In genomic region chr22:40856513-40857308, GRCh38 we compare ENCODE assay signal across 8 cellular contexts. TPM values are rescaled to one million over a fixed set of nuclear protein-coding genes. Genes with fewer than 3 reads are reported as not detected.
DNase-seq lines count a peak whose midpoint lies in the region; ATAC-seq, FAIRE-seq and TF ChIP-seq lines count a peak whose summit lies in the region.

ST13 (minus strand) TSS chr22:40856639; CDS start chr22:40856540, 99 bp downstream.
XPNPEP3 (plus strand) TSS chr22:40857148; CDS start chr22:40857182, 34 bp downstream.

- H3K36me3 ChIP-seq in hepatocyte (replicated peaks; ENCODE audit: insufficient read depth, low read depth) = no peaks in the 10 kb centered on the region

- TF ChIP-seq CTCF in hepatocyte (IDR thresholded peaks at IDR 0.05; ENCODE audit: poor library complexity) = peak; percentile 18
- TF ChIP-seq CTCF in D721Med (IDR thresholded peaks at IDR 0.05; ENCODE audit: insufficient read depth, missing control alignments) = no peak

- H3K4me3 ChIP-seq in hepatocyte = peak within 1 kb of the TSS; percentile 77

- peak; percentile 89 to 92 for DNase-seq in NCI-H2081 (lab: John Stamatoyannopoulos, UW)
- peak; percentile 93 for DNase-seq in T1000 (lab: John Stamatoyannopoulos, UW)
- peak; percentile 99 for DNase-seq in astrocyte of the hippocampus (ENCODE audit: low read depth, low spot score)
- DNase-seq in hepatocyte (ENCODE audit: low spot score) = peak; percentile 98
- peak; percentile 89 for DNase-seq in renal cortical epithelial cell (ENCODE audit: low read depth)
- DNase-seq in D721Med (ENCODE audit: insufficient read length, low spot score) = no peak

- H3K27ac ChIP-seq in hepatocyte = peak within 1 kb of the TSS; percentile 97

- ATAC-seq in GM18508 (IDR thresholded peaks at IDR 0.05; ENCODE audit: insufficient read depth, unreplicated experiment) = peak; percentile 52
- peak; percentile 82 for ATAC-seq in HG03025 (IDR thresholded peaks at IDR 0.05; ENCODE audit: low FRiP score, unreplicated experiment)

- no peaks in the 10 kb centered on the region for H3K9me3 ChIP-seq in hepatocyte (ENCODE audit: low read depth)

- H4K20me1 ChIP-seq in hepatocyte (ENCODE audit: insufficient read depth, poor library complexity, severe bottlenecking) = peaks cover 40% of the 10 kb centered on the region

- WGBS in hepatocyte (ENCODE audit: low lambda C conversion rate, missing lambda C conversion rate) = under 1% methylated on average over 58 of the region's 63 CpGs

- H3K4me1 ChIP-seq in hepatocyte (ENCODE audit: insufficient read depth) = peaks cover 33% of the 10 kb centered on the region

- peaks cover 92% of the 10 kb centered on the region for H3K79me2 ChIP-seq in hepatocyte

- H3K9me2 ChIP-seq in hepatocyte (replicated peaks; ENCODE audit: insufficient read depth) = no peaks in the 10 kb centered on the region

- H2AFZ ChIP-seq in hepatocyte = peak within 1 kb of the TSS; percentile 72

- H3K4me2 ChIP-seq in hepatocyte = peak within 1 kb of the TSS; percentile 90

- FAIRE-seq in D721Med (lab: Jason Lieb, UNC) = no peak

- no peaks in the 10 kb centered on the region for H3K27me3 ChIP-seq in hepatocyte

RNA-seq across cellular contexts. Expression of gene ST13, which starts in this region (rescaled TPM):
- 216 and 283 TPM in 2 replicates for total RNA-seq in hepatocyte
- 206 TPM in 2 replicates for polyA plus RNA-seq in hepatocyte
- total RNA-seq in renal cortical epithelial cell = 158 and 255 TPM in 2 replicates

RNA-seq across cellular contexts. Expression of gene XPNPEP3, which starts in this region (rescaled TPM):
- total RNA-seq in hepatocyte (14.6 and 19.1 TPM in 2 replicates), renal cortical epithelial cell (3.5 and 14.7 TPM in 2 replicates)
- polyA plus RNA-seq in hepatocyte = 9.4 and 12.3 TPM in 2 replicates
